ENCODE assay signal across 8 cellular contexts in the genomic region with DNA sequence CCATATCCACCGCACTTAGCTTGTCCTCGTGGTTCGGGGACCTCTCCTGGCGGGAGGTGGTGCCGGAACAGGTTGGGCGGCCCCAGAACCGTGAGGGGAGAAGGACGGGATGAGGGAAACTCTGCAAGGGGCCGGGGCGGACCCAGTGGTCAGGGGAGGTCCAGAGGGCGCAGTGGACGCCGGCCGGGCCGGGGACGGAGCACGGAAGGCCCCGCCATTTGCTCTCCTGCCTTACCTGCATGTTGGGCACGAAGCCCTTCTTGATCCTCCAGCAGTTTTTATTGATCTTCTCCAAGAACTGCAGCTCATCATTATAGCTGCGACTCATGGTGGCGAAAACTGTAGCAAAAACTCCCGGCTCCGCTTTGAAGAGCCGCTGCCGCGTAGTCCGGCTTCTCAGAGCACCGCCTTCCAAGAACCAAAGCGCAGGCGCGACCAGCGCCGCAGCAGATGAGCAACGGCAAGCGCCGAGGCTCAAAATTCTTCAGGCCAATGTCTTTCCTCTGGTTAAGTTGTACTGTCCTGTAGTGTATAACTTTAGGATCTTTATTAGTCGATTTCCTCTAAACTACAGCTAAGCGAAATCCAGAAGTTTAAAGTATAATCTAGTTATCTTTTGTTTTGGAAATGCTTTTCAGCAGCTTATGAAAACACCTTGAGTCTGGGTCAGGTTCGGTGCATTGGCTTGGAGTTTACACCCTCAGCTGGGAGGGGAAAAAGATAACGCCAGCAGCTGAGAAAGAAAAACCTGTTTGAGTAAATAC. TPM values are rescaled to one million over a fixed set of nuclear protein-coding genes. Genes with fewer than 3 reads are reported as not detected.
A peak's percentile ranks its signal among the peaks of the same experiment; 100 is the strongest.
DNase-seq lines count a peak whose midpoint lies in the region; ATAC-seq and TF ChIP-seq lines count a peak whose summit lies in the region.

A gene (minus strand): TSS at position 419 of the 764 bp plus-strand sequence. CDS start 91 bp downstream, at position 328.

- H3K9ac ChIP-seq in MM.1S (ENCODE audit: low read length): peak within 1 kb of the TSS; percentile 94

- H3K4me1 Mint-ChIP-seq in Caco-2 (ENCODE audit: low read depth, unreplicated experiment) (peaks cover 6% of the 10 kb centered on the region), nephron progenitor cell (peaks cover 26% of the 10 kb centered on the region)

- H3K79me2 ChIP-seq in MM.1S (ENCODE audit: low read length): peaks cover 39% of the 10 kb centered on the region

- H3K4me1 ChIP-seq in Caco-2 (peaks cover 4% of the 10 kb centered on the region; the same call in 1 of the 2 replicates), MM.1S (ENCODE audit: low read length) (peaks cover 45% of the 10 kb centered on the region)

- peak within 1 kb of the TSS; percentile 73 for H3K4me3 ChIP-seq in Caco-2 (ENCODE audit: low read depth, low read length)
- H3K4me3 ChIP-seq in MM.1S (ENCODE audit: low read length): peak within 1 kb of the TSS; percentile 97
- peak within 1 kb of the TSS; percentile 74 to 89 for H3K4me3 ChIP-seq in foreskin fibroblast (ENCODE audit: low read depth in 1 of 2, low read length in 2 of 2)

- H3K27ac ChIP-seq in MM.1S (ENCODE audit: low read length): peak within 1 kb of the TSS; percentile 70

- BruUV-seq in Caco-2 (replicated peaks; lab: Mats Ljungman, UMichigan): no TSS peak

- peak within 1 kb of the TSS; percentile 90 for H3K4me3 Mint-ChIP-seq in Caco-2 (ENCODE audit: unreplicated experiment)
- peak within 1 kb of the TSS; percentile 96 for H3K4me3 Mint-ChIP-seq in nephron progenitor cell

- H3K27me3 ChIP-seq in Caco-2 (replicated peaks; ENCODE audit: control insufficient read depth, insufficient read depth, low read length): no peaks in the 10 kb centered on the region
- no peaks in the 10 kb centered on the region for H3K27me3 ChIP-seq in MM.1S (replicated peaks; ENCODE audit: insufficient read depth, low read length)

- peak within 1 kb of the TSS; percentile 79 for H2AFZ ChIP-seq in MM.1S (ENCODE audit: low read length)

- H3K36me3 ChIP-seq in Caco-2 (ENCODE audit: control insufficient read depth, insufficient read depth, low read length) (peaks cover 1% of the 10 kb centered on the region; the same call in 1 of the 2 replicates), MM.1S (replicated peaks; ENCODE audit: insufficient read depth, low read length) (peaks cover 6% of the 10 kb centered on the region; the same call in 1 of the 2 replicates)

- H3K27me3 Mint-ChIP-seq in Caco-2 (ENCODE audit: insufficient read depth, unreplicated experiment): peaks cover 2% of the 10 kb centered on the region
- H3K27me3 Mint-ChIP-seq in nephron progenitor cell (ENCODE audit: low read depth, poor library complexity): peaks cover 34% of the 10 kb centered on the region

- H3K9me3 ChIP-seq in Caco-2: no peaks in the 10 kb centered on the region
- no peaks in the 10 kb centered on the region for H3K9me3 ChIP-seq in MM.1S (replicated peaks; ENCODE audit: insufficient read depth, low read length)

- peaks cover 39% of the 10 kb centered on the region for H3F3A ChIP-seq in MM.1S (ENCODE audit: insufficient read depth, low read length)

- no peaks in the 10 kb centered on the region for H4K20me1 ChIP-seq in MM.1S (ENCODE audit: insufficient read depth, low read length)

- DNase-seq in Caco-2: peak; percentile 90 to 93
- DNase-seq in MM.1S: peak; percentile 95
- peak; percentile 92 for DNase-seq in SK-MEL-5 (ENCODE audit: low read depth, low spot score)
- peak; percentile 88 to 92 (median 90) for DNase-seq in activated naive CD4-positive, alpha-beta T cell (lab: John Stamatoyannopoulos, UW)
- DNase-seq in foreskin fibroblast: peak; percentile 96 to 98
- peak; percentile 92 for DNase-seq in nephron progenitor cell
- DNase-seq in stimulated activated naive CD8-positive, alpha-beta T cell treated with anti-CD3 and anti-CD28 coated beads, Interleukin-15, Interleukin-2, amounts not matched to agents 100 U/mL and 50 U/mL, for 24 hours: peak; percentile 92

- intact Hi-C loops in Caco-2 (cut with micrococcal nuclease; ENCODE audit: unreplicated experiment): no loop called here

- ATAC-seq in GM21619 (IDR thresholded peaks at IDR 0.05; ENCODE audit: unreplicated experiment): peak; percentile 67
- peak; percentile 85 for ATAC-seq in stimulated activated naive CD8-positive, alpha-beta T cell treated with anti-CD3 and anti-CD28 coated beads, Interleukin-15, Interleukin-2, amounts not matched to agents 100 U/mL and 50 U/mL, for 24 hours

- CTCF ChIA-PET in Caco-2 (lab: Charles Lee): interaction anchor here (1.0 kb wide), 1 partner anchor 32 kb away, joined by 6 read pairs; no protein-coding TSS in a partner anchor

- in situ Hi-C loops in SK-MEL-5 (cut with HindIII; ENCODE audit: low pct_unique_long_range_greater_than_20kb, low sequenced_read_pairs): no loop called here

- H3K27ac Mint-ChIP-seq in Caco-2 (ENCODE audit: unreplicated experiment): peak within 1 kb of the TSS; percentile 93
- peak within 1 kb of the TSS; percentile 29 for H3K27ac Mint-ChIP-seq in nephron progenitor cell

- H3K9me2 ChIP-seq in MM.1S (replicated peaks; ENCODE audit: insufficient read depth, low read length): no peaks in the 10 kb centered on the region

- H3K36me3 Mint-ChIP-seq in Caco-2 (ENCODE audit: insufficient read depth, unreplicated experiment): peaks cover 46% of the 10 kb centered on the region
- H3K36me3 Mint-ChIP-seq in nephron progenitor cell (ENCODE audit: low read depth): peaks cover 26% of the 10 kb centered on the region

- H3K4me2 ChIP-seq in MM.1S (ENCODE audit: low read depth, low read length): peak within 1 kb of the TSS; percentile 82

- H3K9me3 Mint-ChIP-seq in Caco-2 (ENCODE audit: unreplicated experiment) (no peaks in the 10 kb centered on the region), nephron progenitor cell (no peaks in the 10 kb centered on the region)

- no peak for TF ChIP-seq CTCF in Caco-2 (IDR thresholded peaks at IDR 0.05; ENCODE audit: insufficient read depth in 1 of 2, low read depth in 1 of 2, low read length in 1 of 2, severe bottlenecking in 1 of 2, unreplicated experiment in 1 of 2)
- no peak for TF ChIP-seq CTCF in MM.1S (IDR thresholded peaks at IDR 0.05; ENCODE audit: low read length)
- no peak for TF ChIP-seq CTCF in foreskin fibroblast (IDR thresholded peaks at IDR 0.05; ENCODE audit: low read depth, low read length)
- no peak for TF ChIP-seq CTCF in nephron progenitor cell (IDR thresholded peaks at IDR 0.05)

- POLR2A ChIA-PET in Caco-2 (lab: Charles Lee): interaction anchor here (0.6 to 1.4 kb wide), 3 partner anchors 13 to 632 kb away, joined by 3 to 5 read pairs (median 5); a partner anchor contains a TSS

RNA-seq across cellular contexts. Expression of the gene that starts here (rescaled TPM):
- 105 and 112 TPM in 2 replicates for total RNA-seq in Caco-2 (2022)
- total RNA-seq in SK-MEL-5 (2014; rRNA removed; shearing (Covaris generic)): 188 and 212 TPM in 2 replicates
- polyA plus RNA-seq in SK-MEL-5 (2015; cell fraction: cytosol; rRNA removed): 124 and 140 TPM in 2 replicates
- 94.4 and 118 TPM in 2 replicates for polyA plus RNA-seq in SK-MEL-5 (2015; cell fraction: nucleus; rRNA removed)

Comparison
In these comparisons a context has a peak if more than half of its experiments do, and no peak if none do; other contexts are left out.
1. Peak in every context shown above with its lines: DNase-seq, ATAC-seq, H3K4me3 ChIP-seq and H3K27ac ChIP-seq.